1 cellular context compared by ENCODE assay signal in genomic region chr1:24762133-24762676, GRCh38.
A peak's percentile ranks its signal among the peaks of the same experiment; 100 is the strongest.
TF ChIP-seq lines count a peak whose summit lies in the region.

No MANE protein-coding gene starts in this region.

TF ChIP-seq in K562, 482 proteins besides CTCF, POLR2A, EP300 and RAD21 (continued from another document):
- peak; percentile 70 for TF ChIP-seq ZNF395 (CRISPR knock-in tag; IDR thresholded peaks at IDR 0.05)
- peak; percentile 51; the same call in 1 of the 2 replicates for TF ChIP-seq TARDBP (IDR thresholded peaks at IDR 0.05)
- TF ChIP-seq GATA2 (CRISPR knock-in tag; IDR thresholded peaks at IDR 0.05), result 0 out of 2 replicates have a peak, but pooled peaks have one; percentile 33
- peak; percentile 59 for TF ChIP-seq CHD4 (IDR thresholded peaks at IDR 0.05; ENCODE audit: insufficient read depth, insufficient replicate concordance, low read depth, low read length, poor library complexity, severe bottlenecking)
- peak; percentile 83; the same call in 1 of the 2 replicates for TF ChIP-seq SMARCA4 (IDR thresholded peaks at IDR 0.05)
- no peak for TF ChIP-seq ATF1 (CRISPR knock-in tag; IDR thresholded peaks at IDR 0.05)
- TF ChIP-seq ATF1 (tag; IDR thresholded peaks at IDR 0.05), result peak; percentile 80
- TF ChIP-seq DPF2 (IDR thresholded peaks at IDR 0.05), result peak; percentile 80
- peak; percentile 44; the same call in 1 of the 2 replicates for TF ChIP-seq PHB2 (IDR thresholded peaks at IDR 0.05; ENCODE audit: low read depth)
- TF ChIP-seq CHAMP1 (IDR thresholded peaks at IDR 0.05), result peak; percentile 26; the same call in 1 of the 2 replicates
- TF ChIP-seq OTX1 (CRISPR knock-in tag; IDR thresholded peaks at IDR 0.05), result peak; percentile 93
- peak; percentile 13 for TF ChIP-seq MEIS2 (IDR thresholded peaks at IDR 0.05; ENCODE audit: partially characterized antibody)
- peak; percentile 62 for TF ChIP-seq FOSL1 (tag; conservative IDR thresholded peaks at IDR 0.05)
- peak; percentile 76 for TF ChIP-seq MTA1 (IDR thresholded peaks at IDR 0.05; ENCODE audit: borderline replicate concordance)
- TF ChIP-seq ZNF639 (CRISPR knock-in tag; conservative IDR thresholded peaks at IDR 0.05 in 1 of 2, IDR thresholded peaks at IDR 0.05 in 1 of 2), result peak in 1 of 2 experiments; percentile 62; a peak in 1 of 4 replicates
